In the genomic region with DNA sequence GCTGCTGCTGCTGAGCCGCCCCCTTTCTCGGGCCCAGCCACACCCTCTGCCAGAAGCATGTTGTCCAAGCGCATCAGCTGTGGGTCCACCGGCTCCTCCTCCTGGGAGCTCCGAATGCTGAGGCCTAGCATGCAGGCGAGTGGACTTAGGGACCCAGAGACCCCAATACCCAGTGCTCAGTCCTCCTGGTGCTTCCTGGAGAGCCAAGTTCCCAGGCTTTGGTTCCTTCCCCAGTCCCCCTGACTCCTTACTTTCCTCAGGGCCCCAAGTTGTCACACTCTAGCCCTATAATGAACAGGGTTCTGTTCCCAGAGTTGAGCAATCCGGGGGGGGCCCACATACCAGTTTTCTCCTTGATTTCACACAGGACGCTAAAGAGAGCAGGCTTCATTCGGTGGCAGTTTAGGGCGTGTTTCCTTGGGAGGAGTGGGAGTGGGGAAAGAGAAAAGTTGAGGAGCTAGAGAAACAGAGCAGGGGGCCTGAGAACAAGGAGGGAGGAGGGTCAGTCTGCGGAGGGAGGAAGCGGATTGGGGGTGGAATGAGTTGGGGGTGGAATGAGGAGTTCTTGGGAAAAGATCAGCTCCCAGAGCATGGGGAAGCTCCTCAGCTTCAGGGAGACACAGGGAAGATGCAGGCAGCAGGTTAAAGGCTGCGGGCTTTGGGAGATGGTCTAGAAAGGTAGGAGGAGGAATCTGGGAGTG, we compare ENCODE assay signal across 8 cellular contexts. TPM values are rescaled to one million over a fixed set of nuclear protein-coding genes. Genes with fewer than 3 reads are reported as not detected.
DNase-seq lines count a peak whose midpoint lies in the region; ATAC-seq and TF ChIP-seq lines count a peak whose summit lies in the region.

No MANE protein-coding gene starts in this region.

- H3K4me1 Mint-ChIP-seq in natural killer cell: peaks cover 46 to 74% of the 10 kb centered on the region in 2 donors

- H3K4me3 ChIP-seq in BE2C (ENCODE audit: low read depth, low read length) (peak overlapping the region; percentile 66), NB4 (ENCODE audit: low read depth, low read length) (peak overlapping the region; percentile 79)

- H3K9me3 ChIP-seq in BE2C: no peaks in the 10 kb centered on the region

- TF ChIP-seq CTCF in BE2C (IDR thresholded peaks at IDR 0.05; ENCODE audit: low read depth, low read length): no peak
- TF ChIP-seq CTCF in NB4 (IDR thresholded peaks at IDR 0.05; ENCODE audit: low read depth, low read length): no peak
- TF ChIP-seq CTCF in natural killer cell (IDR thresholded peaks at IDR 0.05): no peak

- peaks cover 14% of the 10 kb centered on the region for H3K36me3 ChIP-seq in BE2C

- peak overlapping the region; percentile 88 for H3K4me3 Mint-ChIP-seq in natural killer cell

- intact Hi-C loops in natural killer cell (cut with micrococcal nuclease): no loop called here

- H3K27me3 Mint-ChIP-seq in natural killer cell (ENCODE audit: low read depth in 2 of 2): no peaks in the 10 kb centered on the region

- ATAC-seq in natural killer cell (no peak), HG02642 (IDR thresholded peaks at IDR 0.05; ENCODE audit: poor library complexity, unreplicated experiment) (no peak), HG02571 (IDR thresholded peaks at IDR 0.05; ENCODE audit: unreplicated experiment) (no peak), HG02870 (IDR thresholded peaks at IDR 0.05; ENCODE audit: unreplicated experiment) (no peak), HG02840 (IDR thresholded peaks at IDR 0.05; ENCODE audit: low FRiP score, unreplicated experiment) (no peak)

- no peaks in the 10 kb centered on the region for H3K27me3 ChIP-seq in BE2C

- H3K9me3 Mint-ChIP-seq in natural killer cell: no peaks in the 10 kb centered on the region

- H3K36me3 Mint-ChIP-seq in natural killer cell: peaks cover 19% of the 10 kb centered on the region

- peak overlapping the region; percentile 99 for H3K27ac Mint-ChIP-seq in natural killer cell

- TF ChIP-seq POLR2A in NB4 (IDR thresholded peaks at IDR 0.05; ENCODE audit: extremely low read depth, insufficient read length): no peak

- H3K4me1 ChIP-seq in BE2C: no peaks in the 10 kb centered on the region; the same call in 1 of the 2 replicates

- DNase-seq in BE2C (no peak), NB4 (ENCODE audit: low read depth) (no peak), dermis blood vessel endothelial cell (peak; percentile 50), natural killer cell (no peak)

RNA-seq across cellular contexts. Expression of a gene that starts 1.5 kb away (rescaled TPM):
- 84.6 TPM for polyA plus RNA-seq in BE2C (2012; ENCODE audit: insufficient read depth, insufficient read length, low read depth)
- total RNA-seq in dermis blood vessel endothelial cell (62.3 and 85.6 TPM in 2 replicates), natural killer cell (100 to 1,000 TPM; 111 to 116 (median 112) TPM)

RNA-seq across cellular contexts. Expression of a gene that starts 3.9 kb away (rescaled TPM):
- 7.5 TPM for polyA plus RNA-seq in BE2C (2012; ENCODE audit: insufficient read depth, insufficient read length, low read depth)
- total RNA-seq in dermis blood vessel endothelial cell (3.1 and 8.7 TPM in 2 replicates), natural killer cell (100 to 1,000 TPM; 216 to 240 (median 221) TPM)

RNA-seq across cellular contexts. Expression of a gene that starts 4.5 kb away (rescaled TPM):
- polyA plus RNA-seq in BE2C (2012; ENCODE audit: insufficient read depth, insufficient read length, low read depth): 8.7 TPM
- total RNA-seq in dermis blood vessel endothelial cell (0.74 and 0.85 TPM in 2 replicates), natural killer cell (10 to 100 TPM; 19.0 to 25.1 (median 22.9) TPM)

RNA-seq across cellular contexts. Expression of a gene that starts 10.3 kb away (rescaled TPM):
- 151 TPM for polyA plus RNA-seq in BE2C (2012; ENCODE audit: insufficient read depth, insufficient read length, low read depth)
- total RNA-seq in dermis blood vessel endothelial cell (31.6 and 53.1 TPM in 2 replicates), natural killer cell (10 to 100 TPM; 35.1 to 39.2 (median 36.6) TPM)

RNA-seq across cellular contexts. Expression of a gene that starts 12.6 kb away (rescaled TPM):
- polyA plus RNA-seq in BE2C (2012; ENCODE audit: insufficient read depth, insufficient read length, low read depth): 111 TPM
- total RNA-seq in dermis blood vessel endothelial cell: 9.5 and 22.2 TPM in 2 replicates
- total RNA-seq in natural killer cell: 10 to 100 TPM; 29.5 to 31.9 (median 31.2) TPM

Comparison
In these comparisons a context has a peak if more than half of its experiments do, and no peak if none do; other contexts are left out.
1. RNA of a gene that starts 3.9 kb away (total RNA-seq): 216 to 240 TPM in natural killer cell; 3.1 to 8.7 TPM in dermis blood vessel endothelial cell; every median in the first group is over 10 times any median in the second.
2. RNA of a gene that starts 4.5 kb away (total RNA-seq): 19.0 to 25.1 TPM in natural killer cell; 0.74 to 0.85 TPM in dermis blood vessel endothelial cell; every median in the first group is over 10 times any median in the second.